33 cellular contexts compared by ENCODE assay signal in genomic region chr18:52254367-52254766, GRCh38.
"Had no signal": no experiment of that assay in that cellular context is flagged by ENCODE, and none has a peak within 500 bp of the region (broad histone marks: within the 10 kb centered on the region; RNA-seq: fewer than 3 reads in every experiment).

No MANE protein-coding gene starts in this region.

- H3K27ac Mint-ChIP-seq: activated CD4-positive, alpha-beta T cell treated with anti-CD3 and anti-CD28 coated beads, Interleukin-2, amount 10 ng/mL, durations not matched to agents 24 days and 14 days; activated CD8-positive, alpha-beta T cell treated with anti-CD3 and anti-CD28 coated beads for 36 hours; activated naive CD8-positive, alpha-beta T cell treated with anti-CD3 and anti-CD28 coated beads for 36 hours; activated T-cell treated with anti-CD3 and anti-CD28 coated beads, Interleukin-2, amount 50 U/mL, for 72 hours; activated T-helper 17 cell treated with anti-CD3 and anti-CD28 coated beads, Interleukin-2, amount 50 U/mL, for 72 hours; T-helper 1 cell treated with Interleukin-12 subunit alpha and Interleukin-12 subunit beta and Interleukin-4 antibody, amounts not matched to agents 30 μg/mL and 1 μg/mL, for 36 hours; T-helper 2 cell treated with Interferon-gamma antibody and Interleukin-4, amounts not matched to agents 5 μg/mL and 100 μg/mL, for 36 hours had no signal

- FAIRE-seq: RCC 7860, TTC549 had no signal

- H3K4me1 ChIP-seq: SJSA1 had no signal

- H3K27me3 Mint-ChIP-seq: activated CD4-positive, alpha-beta T cell treated with anti-CD3 and anti-CD28 coated beads, Interleukin-2, amount 10 ng/mL, durations not matched to agents 24 days and 14 days; activated CD8-positive, alpha-beta T cell treated with anti-CD3 and anti-CD28 coated beads for 36 hours; activated naive CD8-positive, alpha-beta T cell treated with anti-CD3 and anti-CD28 coated beads for 36 hours; activated T-helper 17 cell treated with anti-CD3 and anti-CD28 coated beads, Interleukin-2, amount 50 U/mL, for 72 hours had no signal

- H3K27me3 ChIP-seq: MG63, SJSA1 had no signal

- DNase-seq: activated CD4-positive, alpha-beta T cell treated with anti-CD3 and anti-CD28 coated beads, Interleukin-2, amount 10 ng/mL, durations not matched to agents 24 days and 14 days; activated CD4-positive, alpha-beta T cell treated with anti-CD3 and anti-CD28 coated beads, Interleukin-2, amount 50 U/mL, for 4 hours; activated CD8-positive, alpha-beta T cell treated with anti-CD3 and anti-CD28 coated beads for 36 hours; activated effector memory CD4-positive, alpha-beta T cell treated with anti-CD3 and anti-CD28 coated beads, Interleukin-2, amount 50 U/mL, for 16 hours; activated naive CD4-positive, alpha-beta T cell; activated naive CD4-positive, alpha-beta T cell treated with anti-CD3 and anti-CD28 coated beads, Interleukin-2, amount 50 U/mL, for 16 hours; activated naive CD8-positive, alpha-beta T cell treated with anti-CD3 and anti-CD28 coated beads for 36 hours; activated T-cell treated with anti-CD3 and anti-CD28 coated beads, Interleukin-2, amount 50 U/mL, for 1 hour; activated T-cell treated with anti-CD3 and anti-CD28 coated beads, Interleukin-2, amount 50 U/mL, for 72 hours; amniotic stem cell; aorta; Kasumi-1; KG1; MG63; NCI-H1048; NCI-H1105 treated with DMSO at 0.1 percent for 48 hours; NCI-H1436; NCI-H1694; NCI-H1930; NCI-H2081 treated with DMSO at 0.1 percent for 48 hours; NCI-H345; NCI-H524 treated with DMSO at 0.1 percent for 48 hours; NCI-H748 treated with DMSO at 0.1 percent for 48 hours; NK-92 treated with Interleukin-12 subunit alpha and Interleukin-12 subunit beta, amount 100 ng/mL, for 24 hours; PC-9; SHP77; SK-N-SH had no signal

- H3K4me1 Mint-ChIP-seq: activated CD4-positive, alpha-beta T cell treated with anti-CD3 and anti-CD28 coated beads, Interleukin-2, amount 10 ng/mL, durations not matched to agents 24 days and 14 days; activated naive CD8-positive, alpha-beta T cell treated with anti-CD3 and anti-CD28 coated beads for 36 hours; activated T-helper 17 cell treated with anti-CD3 and anti-CD28 coated beads, Interleukin-2, amount 50 U/mL, for 72 hours had no signal

- H3K4me2 ChIP-seq: PC-9, SK-N-SH had no signal

- H3K9me3 Mint-ChIP-seq: activated CD8-positive, alpha-beta T cell treated with anti-CD3 and anti-CD28 coated beads for 36 hours had no signal

- H3K36me3 Mint-ChIP-seq: activated naive CD8-positive, alpha-beta T cell treated with anti-CD3 and anti-CD28 coated beads for 36 hours had no signal

- H3K4me3 ChIP-seq: MG63, PC-9, SJSA1 had no signal

- H3K36me3 ChIP-seq: MG63, SJSA1 had no signal

- H3K27ac ChIP-seq: PC-9, SJSA1 had no signal

- H2AFZ ChIP-seq: PC-9 had no signal

- H3K9ac ChIP-seq: SK-N-SH had no signal

- H3K9me3 ChIP-seq: MG63, SJSA1, SK-N-SH had no signal

- H3K4me3 Mint-ChIP-seq: activated CD4-positive, alpha-beta T cell treated with anti-CD3 and anti-CD28 coated beads, Interleukin-2, amount 10 ng/mL, durations not matched to agents 24 days and 14 days; activated CD8-positive, alpha-beta T cell treated with anti-CD3 and anti-CD28 coated beads for 36 hours; activated naive CD8-positive, alpha-beta T cell treated with anti-CD3 and anti-CD28 coated beads for 36 hours; activated T-cell treated with anti-CD3 and anti-CD28 coated beads, Interleukin-2, amount 50 U/mL, for 72 hours; activated T-helper 17 cell treated with anti-CD3 and anti-CD28 coated beads, Interleukin-2, amount 50 U/mL, for 72 hours; T-helper 1 cell treated with Interleukin-12 subunit alpha and Interleukin-12 subunit beta and Interleukin-4 antibody, amounts not matched to agents 30 μg/mL and 1 μg/mL, for 36 hours; T-helper 2 cell treated with Interferon-gamma antibody and Interleukin-4, amounts not matched to agents 5 μg/mL and 100 μg/mL, for 36 hours had no signal
